Comparison of ENCODE assay signal across 25 cellular contexts in the genomic region with DNA sequence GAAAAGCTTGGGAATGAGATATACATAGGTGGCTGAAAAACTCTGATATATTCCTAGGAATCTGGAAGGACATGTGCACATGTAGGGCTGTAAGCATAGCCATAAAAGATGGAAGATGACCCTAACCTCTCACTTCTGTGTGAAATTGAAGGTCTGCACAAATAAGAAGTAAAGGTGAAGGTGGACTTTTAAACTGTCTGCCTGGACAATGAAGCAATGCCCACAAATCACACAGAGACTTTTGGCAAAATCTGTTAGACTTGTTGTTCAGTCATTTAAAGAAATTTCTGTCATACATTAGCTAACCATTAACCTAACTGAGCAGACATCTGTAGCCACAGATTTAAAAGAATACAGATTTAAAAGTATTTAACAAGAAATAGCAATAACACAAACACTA.
DNase-seq lines count a peak whose midpoint lies in the region; ATAC-seq and TF ChIP-seq lines count a peak whose summit lies in the region.
"Had no signal": no experiment of that assay in that cellular context is flagged by ENCODE, and none has a peak within 500 bp of the region (broad histone marks: within the 10 kb centered on the region; RNA-seq: fewer than 3 reads in every experiment).

No MANE protein-coding gene starts in this region.

- no peak overlapping the region for H2AFZ ChIP-seq in Loucy (ENCODE audit: low read length)

- H3K4me1 ChIP-seq in Loucy (ENCODE audit: insufficient read depth, low read length, poor library complexity, severe bottlenecking) (peaks cover 26% of the 10 kb centered on the region), right lobe of liver (peaks cover 0 to 19% (median 0%) of the 10 kb centered on the region in 4 donors), foreskin keratinocyte (no peaks in the 10 kb centered on the region), Peyer's patch (no peaks in the 10 kb centered on the region)
- H3K4me1 ChIP-seq: BE2C, BLaER1 had no signal

- H3K27ac ChIP-seq in right lobe of liver (peak overlapping the region; percentile 59 to 83 (median 76)), foreskin keratinocyte (no peak overlapping the region), Peyer's patch (no peak overlapping the region)
- H3K27ac ChIP-seq: BLaER1 had no signal

- H3K9me2 ChIP-seq in Loucy (replicated peaks; ENCODE audit: low read depth, low read length): no peaks in the 10 kb centered on the region

- H3K4me3 ChIP-seq in Loucy (ENCODE audit: low read length, poor library complexity, severe bottlenecking) (no peak overlapping the region), right lobe of liver (no peak overlapping the region), Peyer's patch (no peak overlapping the region)
- H3K4me3 ChIP-seq: BLaER1, GM12878 had no signal

- H3K4me2 ChIP-seq in Loucy (ENCODE audit: low read depth, low read length, poor library complexity, severe bottlenecking): peak overlapping the region; percentile 50
- H3K4me2 ChIP-seq: BLaER1 had no signal

- H3K9ac ChIP-seq in Loucy (ENCODE audit: low read depth, low read length, poor library complexity, severe bottlenecking): no peak overlapping the region
- H3K9ac ChIP-seq: BLaER1 had no signal

- no peaks in the 10 kb centered on the region for H4K20me1 ChIP-seq in Loucy (ENCODE audit: insufficient read depth, low read length, poor library complexity, severe bottlenecking)
- H4K20me1 ChIP-seq: BLaER1 had no signal

- H3K36me3 ChIP-seq in Loucy (ENCODE audit: insufficient read depth, low read length) (no peaks in the 10 kb centered on the region), right lobe of liver (no peaks in the 10 kb centered on the region), Peyer's patch (no peaks in the 10 kb centered on the region)
- H3K36me3 ChIP-seq: BE2C, BLaER1 had no signal

- intact Hi-C loops in right lobe of liver (cut with DNase I): no loop called here

- peak; percentile 49 for ATAC-seq in GM19463 (IDR thresholded peaks at IDR 0.05; ENCODE audit: unreplicated experiment)
- ATAC-seq in right lobe of liver: peak; percentile 87 to 95 (median 90)
- ATAC-seq in foreskin keratinocyte: no peak
- no peak for ATAC-seq in GM18511 (IDR thresholded peaks at IDR 0.05; ENCODE audit: unreplicated experiment)
- ATAC-seq: GM12878 had no signal

- TF ChIP-seq POLR2A in right lobe of liver (IDR thresholded peaks at IDR 0.05): no peak
- TF ChIP-seq POLR2A in Peyer's patch (IDR thresholded peaks at IDR 0.05): no peak

- H3K27me3 ChIP-seq in Loucy (ENCODE audit: insufficient read depth, low read length, poor library complexity, severe bottlenecking): no peaks in the 10 kb centered on the region
- no peaks in the 10 kb centered on the region for H3K27me3 ChIP-seq in right lobe of liver
- H3K27me3 ChIP-seq in foreskin keratinocyte: no peaks in the 10 kb centered on the region
- H3K27me3 ChIP-seq in Peyer's patch: no peaks in the 10 kb centered on the region
- H3K27me3 ChIP-seq: BE2C, BLaER1 had no signal

- H3K79me2 ChIP-seq in Loucy (ENCODE audit: insufficient read depth, low read length): no peaks in the 10 kb centered on the region

- peak; percentile 3 for DNase-seq in kidney tubule cell (ENCODE audit: low spot score)
- DNase-seq in right lobe of liver: peak in 1 of 3 donors; percentile 50
- no peak for DNase-seq in foreskin keratinocyte
- no peak for DNase-seq in NOMO-1 treated with dmso at 0.1 percent for 144 hours (lab: John Stamatoyannopoulos, UW; ENCODE audit: unreplicated experiment)
- DNase-seq in Peyer's patch: no peak
- DNase-seq: 8988T; ACHN; BE2C; C1 segment of cervical spinal cord; CD4-positive, alpha-beta memory T cell; CD4-positive, CD25-positive, alpha-beta regulatory T cell; CD8-positive, alpha-beta memory T cell; COR-L47; DMS 273 treated with DMSO at 0.1 percent for 48 hours; DMS153; DMS53; DMS79; DND-41; EL; GDM1 had no signal

- no peaks in the 10 kb centered on the region for H3F3A ChIP-seq in Loucy (ENCODE audit: low read depth)

- no peak for TF ChIP-seq CTCF in Loucy (conservative IDR thresholded peaks at IDR 0.05; ENCODE audit: low read length)
- TF ChIP-seq CTCF in right lobe of liver (IDR thresholded peaks at IDR 0.05): no peak
- no peak for TF ChIP-seq CTCF in foreskin keratinocyte (conservative IDR thresholded peaks at IDR 0.05)
- TF ChIP-seq CTCF in Peyer's patch (IDR thresholded peaks at IDR 0.05): no peak

- H3K9me3 ChIP-seq in Loucy (ENCODE audit: insufficient read depth, low read depth, low read length): peaks cover 5% of the 10 kb centered on the region; the same call in 1 of the 2 replicates
- no peaks in the 10 kb centered on the region for H3K9me3 ChIP-seq in right lobe of liver
- no peaks in the 10 kb centered on the region for H3K9me3 ChIP-seq in Peyer's patch
- H3K9me3 ChIP-seq: BE2C, BLaER1 had no signal

Comparison
In these comparisons a context has a peak if more than half of its experiments do, and no peak if none do; other contexts are left out.
1. ATAC-seq: peak in GM19463 (single experiment) and right lobe of liver (4 of 4); none in foreskin keratinocyte (single experiment) and GM18511 (single experiment).
2. H3K27ac ChIP-seq: peak in right lobe of liver (3 of 3); none in foreskin keratinocyte (single experiment) and Peyer's patch (0 of 4).